In the genomic region with DNA sequence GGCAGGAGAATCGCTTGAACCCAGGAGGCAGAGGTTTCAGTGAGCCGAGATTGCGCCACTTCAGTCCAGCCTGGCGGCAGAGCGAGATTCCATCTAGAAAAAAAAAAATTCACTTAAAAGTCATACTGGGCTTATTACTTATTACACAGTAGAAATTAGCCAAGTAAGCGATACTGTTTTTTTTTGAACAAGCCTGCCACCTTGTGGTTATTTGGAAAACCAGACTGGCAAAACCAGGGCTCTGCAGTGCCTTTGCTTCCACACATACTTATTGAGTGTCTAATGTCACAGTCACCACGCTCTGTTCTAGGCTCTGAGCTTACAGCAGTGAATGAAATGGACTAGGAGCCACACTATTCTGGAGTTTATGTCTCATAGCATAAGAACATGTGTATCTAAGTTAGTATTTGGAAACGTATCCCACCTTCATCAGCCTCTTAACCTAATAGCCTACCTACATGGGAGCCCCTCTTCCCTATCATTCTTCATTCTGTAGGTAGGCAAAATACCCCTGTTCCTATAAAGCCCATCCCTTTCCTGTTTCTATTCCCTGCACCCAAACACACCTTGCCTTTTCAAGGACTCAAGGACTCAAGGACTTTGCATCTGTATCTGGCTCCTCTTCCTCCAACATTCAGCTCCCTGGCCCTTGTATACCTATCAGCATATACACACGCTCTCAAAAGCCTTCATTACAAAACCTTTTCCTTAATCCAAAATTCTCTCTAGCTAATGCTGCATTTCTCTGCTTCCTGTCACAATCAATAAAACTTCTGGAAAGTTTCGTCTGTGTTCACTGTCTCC, we compare ENCODE assay signal across 8 cellular contexts. TPM values are rescaled to one million over a fixed set of nuclear protein-coding genes. Genes with fewer than 3 reads are reported as not detected.
A peak's percentile ranks its signal among the peaks of the same experiment; 100 is the strongest.
DNase-seq lines count a peak whose midpoint lies in the region; ATAC-seq and TF ChIP-seq lines count a peak whose summit lies in the region.

No MANE protein-coding gene starts in this region.

- no peak overlapping the region for H3K9ac ChIP-seq in SU-DHL-6 (ENCODE audit: low read length)

- H3K79me2 ChIP-seq in SU-DHL-6 (ENCODE audit: insufficient read depth, low read length) (no peaks in the 10 kb centered on the region), osteoblast (ENCODE audit: insufficient read depth, low read length) (no peaks in the 10 kb centered on the region)

- H4K20me1 ChIP-seq in SU-DHL-6 (ENCODE audit: low read depth, low read length) (no peaks in the 10 kb centered on the region), osteoblast (ENCODE audit: insufficient read depth, low read length) (no peaks in the 10 kb centered on the region)

- H3K4me3 Mint-ChIP-seq in activated CD8-positive, alpha-beta memory T cell treated with anti-CD3 and anti-CD28 coated beads, Interleukin-2, amount 10 ng/mL, durations not matched to agents 7 days and 5 days = no peak overlapping the region

- peak; percentile 53 for ATAC-seq in activated CD8-positive, alpha-beta memory T cell treated with anti-CD3 and anti-CD28 coated beads, Interleukin-2, amount 10 ng/mL, durations not matched to agents 7 days and 5 days
- peak; percentile 71 for ATAC-seq in HG02642 (IDR thresholded peaks at IDR 0.05; ENCODE audit: poor library complexity, unreplicated experiment)

- no peaks in the 10 kb centered on the region for H3K27me3 ChIP-seq in SU-DHL-6 (ENCODE audit: low read length)
- H3K27me3 ChIP-seq in osteoblast (ENCODE audit: insufficient read depth, low read length) = peaks cover 9% of the 10 kb centered on the region

- no peaks in the 10 kb centered on the region for H3K27me3 Mint-ChIP-seq in activated CD8-positive, alpha-beta memory T cell treated with anti-CD3 and anti-CD28 coated beads, Interleukin-2, amount 10 ng/mL, durations not matched to agents 7 days and 5 days

- TF ChIP-seq CTCF in SU-DHL-6 (IDR thresholded peaks at IDR 0.05; ENCODE audit: insufficient read depth, low read length, poor library complexity, severe bottlenecking) (peak; percentile 73), fibroblast of the aortic adventitia (IDR thresholded peaks at IDR 0.05; ENCODE audit: insufficient read depth, low read length) (peak; percentile 67), osteoblast (IDR thresholded peaks at IDR 0.05; ENCODE audit: extremely low read depth, low read depth, low read length) (peak; percentile 70)

- H3K36me3 Mint-ChIP-seq in activated CD8-positive, alpha-beta memory T cell treated with anti-CD3 and anti-CD28 coated beads, Interleukin-2, amount 10 ng/mL, durations not matched to agents 7 days and 5 days = no peaks in the 10 kb centered on the region

- H2AFZ ChIP-seq in SU-DHL-6 (ENCODE audit: low read depth, low read length, severe bottlenecking) (no peak overlapping the region), osteoblast (ENCODE audit: low read length) (no peak overlapping the region)

- no peak overlapping the region for H3K4me2 ChIP-seq in SU-DHL-6 (ENCODE audit: low read depth, low read length, poor library complexity, severe bottlenecking)
- no peak overlapping the region for H3K4me2 ChIP-seq in osteoblast (ENCODE audit: insufficient read depth, low read length)

- H3K36me3 ChIP-seq in SU-DHL-6 (ENCODE audit: low read length) (no peaks in the 10 kb centered on the region), osteoblast (ENCODE audit: insufficient read depth, low read length) (no peaks in the 10 kb centered on the region)

- H3K9me2 ChIP-seq in SU-DHL-6 (replicated peaks; ENCODE audit: insufficient read depth, low read length) = no peaks in the 10 kb centered on the region

- peaks cover 3% of the 10 kb centered on the region for H3K4me1 ChIP-seq in osteoblast (ENCODE audit: insufficient read depth, low read length)

- no peak overlapping the region for H3K27ac ChIP-seq in SU-DHL-6 (ENCODE audit: low read depth, low read length)
- no peak overlapping the region for H3K27ac ChIP-seq in osteoblast (ENCODE audit: low read depth, low read length)

- H3F3A ChIP-seq in SU-DHL-6 (ENCODE audit: insufficient read depth) = no peaks in the 10 kb centered on the region

- H3K4me3 ChIP-seq in SU-DHL-6 (ENCODE audit: insufficient read depth, low read length, poor library complexity, severe bottlenecking) (no peak overlapping the region), fibroblast of the aortic adventitia (ENCODE audit: low read depth, low read length) (no peak overlapping the region), osteoblast (ENCODE audit: insufficient read depth, low read length) (no peak overlapping the region)

- DNase-seq in activated CD8-positive, alpha-beta memory T cell treated with anti-CD3 and anti-CD28 coated beads, Interleukin-2, amount 10 ng/mL, durations not matched to agents 7 days and 5 days = no peak
- DNase-seq in activated CD8-positive, alpha-beta memory T cell treated with anti-CD3 and anti-CD28 coated beads, Interleukin-2, amount 50 U/mL, for 48 hours = no peak
- peak; percentile 56 for DNase-seq in NCI-H146 (lab: John Stamatoyannopoulos, UW)
- peak; percentile 90 for DNase-seq in fibroblast of the aortic adventitia (ENCODE audit: low read depth)
- peak; percentile 87 for DNase-seq in osteoblast (ENCODE audit: insufficient read length, low spot score, missing footprints)
- DNase-seq in putamen (ENCODE audit: low spot score) = no peak

- H3K9me3 ChIP-seq in SU-DHL-6 (ENCODE audit: insufficient read depth, low read length) = no peaks in the 10 kb centered on the region; the same call in 1 of the 2 replicates
- no peaks in the 10 kb centered on the region for H3K9me3 ChIP-seq in osteoblast (ENCODE audit: low read depth, low read length)

- H3K4me1 Mint-ChIP-seq in activated CD8-positive, alpha-beta memory T cell treated with anti-CD3 and anti-CD28 coated beads, Interleukin-2, amount 10 ng/mL, durations not matched to agents 7 days and 5 days = no peaks in the 10 kb centered on the region

- H3K9me3 Mint-ChIP-seq in activated CD8-positive, alpha-beta memory T cell treated with anti-CD3 and anti-CD28 coated beads, Interleukin-2, amount 10 ng/mL, durations not matched to agents 7 days and 5 days (ENCODE audit: low read depth) = no peaks in the 10 kb centered on the region

- CTCF ChIA-PET in activated CD8-positive, alpha-beta memory T cell treated with anti-CD3 and anti-CD28 coated beads, Interleukin-2, amount 10 ng/mL, durations not matched to agents 7 days and 5 days (lab: Charles Lee) = no interaction called here

- no peak overlapping the region for H3K27ac Mint-ChIP-seq in activated CD8-positive, alpha-beta memory T cell treated with anti-CD3 and anti-CD28 coated beads, Interleukin-2, amount 10 ng/mL, durations not matched to agents 7 days and 5 days

RNA-seq across cellular contexts. Expression of a gene that starts 13.9 kb away (rescaled TPM):
- under 1 TPM in 1 of 2 experiments, not detected in 1; 0.75 TPM for total RNA-seq in activated CD8-positive, alpha-beta memory T cell treated with anti-CD3 and anti-CD28 coated beads, Interleukin-2, amount 10 ng/mL, durations not matched to agents 7 days and 5 days
- total RNA-seq in fibroblast of the aortic adventitia (ENCODE audit: low replicate concordance) = 18.5 and 50.7 TPM in 2 replicates
- 242 and 272 TPM in 2 replicates for total RNA-seq in osteoblast

Comparison
In these comparisons a context has a peak if more than half of its experiments do, and no peak if none do; other contexts are left out.
1. DNase-seq: peak in NCI-H146 (single experiment), fibroblast of the aortic adventitia (single experiment) and osteoblast (single experiment); none in activated CD8-positive, alpha-beta memory T cell treated with anti-CD3 and anti-CD28 coated beads, Interleukin-2, amount 10 ng/mL, durations not matched to agents 7 days and 5 days (single experiment), activated CD8-positive, alpha-beta memory T cell treated with anti-CD3 and anti-CD28 coated beads, Interleukin-2, amount 50 U/mL, for 48 hours (single experiment) and putamen (single experiment).
2. Peak in every context shown above with its lines, with median percentiles within 50 percentile points of each other: CTCF ChIP-seq.